ENCODE assay signal across 10 cellular contexts in genomic region chr3:109336272-109336957, GRCh38. TPM values are rescaled to one million over a fixed set of nuclear protein-coding genes. Genes with fewer than 3 reads are reported as not detected.
DNase-seq lines count a peak whose midpoint lies in the region; ATAC-seq and TF ChIP-seq lines count a peak whose summit lies in the region.
"Had no signal": no experiment of that assay in that cellular context is flagged by ENCODE, and none has a peak within 500 bp of the region (broad histone marks: within the 10 kb centered on the region; RNA-seq: fewer than 3 reads in every experiment).

No MANE protein-coding gene starts in this region.

- TF ChIP-seq POLR2A in esophagus muscularis mucosa (IDR thresholded peaks at IDR 0.05; ENCODE audit: low read depth), result no peak

- peaks cover 37% of the 10 kb centered on the region for H3K27me3 Mint-ChIP-seq in T-helper 2 cell treated with Interferon-gamma antibody and Interleukin-4, amounts not matched to agents 5 μg/mL and 100 μg/mL, for 36 hours (ENCODE audit: low read depth)
- no peaks in the 10 kb centered on the region for H3K27me3 Mint-ChIP-seq in neural crest cell (ENCODE audit: low read depth)

- ATAC-seq in GM21825 (IDR thresholded peaks at IDR 0.05; ENCODE audit: unreplicated experiment), result no peak

- H3K27ac Mint-ChIP-seq in T-helper 2 cell treated with Interferon-gamma antibody and Interleukin-4, amounts not matched to agents 5 μg/mL and 100 μg/mL, for 36 hours, result no peak overlapping the region
- peak overlapping the region; percentile 91 for H3K27ac Mint-ChIP-seq in neural crest cell (ENCODE audit: unreplicated experiment)

- WGBS in esophagus muscularis mucosa, result 15% methylated on average over 16 of the region's 18 CpGs

- TF ChIP-seq CTCF in AG09309 (IDR thresholded peaks at IDR 0.05; ENCODE audit: control insufficient read depth, insufficient read depth, low read depth, low read length, missing control alignments) (no peak), esophagus muscularis mucosa (IDR thresholded peaks at IDR 0.05) (no peak), neural crest cell (conservative IDR thresholded peaks at IDR 0.05) (no peak)

- H3K9me3 ChIP-seq in esophagus muscularis mucosa, result no peaks in the 10 kb centered on the region

- H3K4me3 Mint-ChIP-seq in T-helper 2 cell treated with Interferon-gamma antibody and Interleukin-4, amounts not matched to agents 5 μg/mL and 100 μg/mL, for 36 hours, result peak overlapping the region; percentile 64
- H3K4me3 Mint-ChIP-seq in neural crest cell, result peak overlapping the region; percentile 96

- no peaks in the 10 kb centered on the region for H3K9me3 Mint-ChIP-seq in T-helper 2 cell treated with Interferon-gamma antibody and Interleukin-4, amounts not matched to agents 5 μg/mL and 100 μg/mL, for 36 hours
- H3K9me3 Mint-ChIP-seq in neural crest cell, result no peaks in the 10 kb centered on the region

- peak overlapping the region; percentile 16 for H3K4me3 ChIP-seq in AG09309 (ENCODE audit: control insufficient read depth, low read depth, low read length)
- H3K4me3 ChIP-seq in esophagus muscularis mucosa, result peak overlapping the region; percentile 30 to 47 (median 39)

- DNase-seq in AG09309 (ENCODE audit: low read depth) (no peak), esophagus muscularis mucosa (ENCODE audit: extremely low spot score) (no peak), neural crest cell (ENCODE audit: low read depth, low spot score) (peak; percentile 37), C1 segment of cervical spinal cord (lab: John Stamatoyannopoulos, UW) (no peak), NCI-H2107 treated with DMSO at 0.1 percent for 48 hours (lab: John Stamatoyannopoulos, UW; ENCODE audit: unreplicated experiment) (no peak), AG08395 (ENCODE audit: low spot score) (no peak)
- no peak for DNase-seq in T-helper 2 cell treated with Interferon-gamma antibody and Interleukin-4, amounts not matched to agents 5 μg/mL and 100 μg/mL, for 36 hours (ENCODE audit: low spot score)
- DNase-seq: NCI-H510A had no signal

- H3K4me1 ChIP-seq in esophagus muscularis mucosa, result peaks cover 0 to 12% (median 9%) of the 10 kb centered on the region in 4 donors

- H3K36me3 Mint-ChIP-seq in T-helper 2 cell treated with Interferon-gamma antibody and Interleukin-4, amounts not matched to agents 5 μg/mL and 100 μg/mL, for 36 hours (ENCODE audit: low read depth), result peaks cover 3% of the 10 kb centered on the region
- H3K36me3 Mint-ChIP-seq in neural crest cell (ENCODE audit: low read depth), result peaks cover 20% of the 10 kb centered on the region

- H3K27ac ChIP-seq in esophagus muscularis mucosa (replicated peaks in 1 of 4), result no peak overlapping the region

- no peak for TF ChIP-seq EP300 in esophagus muscularis mucosa (IDR thresholded peaks at IDR 0.05)

- H3K36me3 ChIP-seq in esophagus muscularis mucosa, result no peaks in the 10 kb centered on the region

- intact Hi-C loops in esophagus muscularis mucosa (cut with DNase I), result no loop called here

- no peaks in the 10 kb centered on the region for H3K4me1 Mint-ChIP-seq in T-helper 2 cell treated with Interferon-gamma antibody and Interleukin-4, amounts not matched to agents 5 μg/mL and 100 μg/mL, for 36 hours (ENCODE audit: low read depth)
- peaks cover 67% of the 10 kb centered on the region for H3K4me1 Mint-ChIP-seq in neural crest cell

- H3K27me3 ChIP-seq in esophagus muscularis mucosa, result peaks cover 0 to 3% (median 0%) of the 10 kb centered on the region in 4 donors

RNA-seq across cellular contexts. Expression of gene DPPA4, which starts 0.9 kb away (rescaled TPM):
- total RNA-seq in esophagus muscularis mucosa (not detected), neural crest cell (142 and 155 TPM in 2 replicates)
- total RNA-seq: bronchial epithelial cell had no signal

RNA-seq across cellular contexts. Expression of gene DPPA2, which starts 20.1 kb away (rescaled TPM):
- total RNA-seq in esophagus muscularis mucosa (not detected), neural crest cell (0.86 and 1.1 TPM in 2 replicates)
- total RNA-seq: bronchial epithelial cell had no signal

Comparison
In these comparisons a context has a peak if more than half of its experiments do, and no peak if none do; other contexts are left out.
1. RNA of gene DPPA4, which starts 0.9 kb away (total RNA-seq): 142 to 155 TPM in neural crest cell; not detected in esophagus muscularis mucosa; every median in the first group is over 100 times any median in the second.